11 cellular contexts compared by ENCODE assay signal in genomic region chr13:27797228-27797624, GRCh38. TPM values are rescaled to one million over a fixed set of nuclear protein-coding genes. Genes with fewer than 3 reads are reported as not detected.
DNase-seq lines count a peak whose midpoint lies in the region; ATAC-seq and TF ChIP-seq lines count a peak whose summit lies in the region.
"Had no signal": no experiment of that assay in that cellular context is flagged by ENCODE, and none has a peak within 500 bp of the region (broad histone marks: within the 10 kb centered on the region; RNA-seq: fewer than 3 reads in every experiment).

No MANE protein-coding gene starts in this region.

- no peak overlapping the region for H3K4me3 ChIP-seq in Caco-2 (ENCODE audit: low read depth, low read length)
- H3K4me3 ChIP-seq: thoracic aorta had no signal

- POLR2A ChIA-PET in Caco-2 (lab: Charles Lee), result interaction anchor here (0.5 kb wide), 1 partner anchor 546 kb away, joined by 3 read pairs; no protein-coding TSS in a partner anchor

- H3K36me3 Mint-ChIP-seq in Caco-2 (ENCODE audit: insufficient read depth, unreplicated experiment), result no peaks in the 10 kb centered on the region

- H3K4me3 Mint-ChIP-seq in Caco-2 (ENCODE audit: unreplicated experiment), result no peak overlapping the region

- H3K27me3 ChIP-seq in Caco-2 (replicated peaks; ENCODE audit: control insufficient read depth, insufficient read depth, low read length), result peaks cover 4% of the 10 kb centered on the region

- BruUV-seq in Caco-2 (replicated peaks; lab: Mats Ljungman, UMichigan), result no TSS peak

- TF ChIP-seq CTCF in Caco-2 (IDR thresholded peaks at IDR 0.05; ENCODE audit: insufficient read depth in 1 of 2, low read depth in 1 of 2, low read length in 1 of 2, severe bottlenecking in 1 of 2, unreplicated experiment in 1 of 2), result no peak

- H3K9me3 Mint-ChIP-seq in Caco-2 (ENCODE audit: unreplicated experiment), result no peaks in the 10 kb centered on the region

- H3K27ac Mint-ChIP-seq in Caco-2 (ENCODE audit: unreplicated experiment), result no peak overlapping the region

- peaks cover 32% of the 10 kb centered on the region for H3K27me3 Mint-ChIP-seq in Caco-2 (ENCODE audit: insufficient read depth, unreplicated experiment)

- intact Hi-C loops in Caco-2 (cut with micrococcal nuclease; ENCODE audit: unreplicated experiment), result no loop called here

- CTCF ChIA-PET in Caco-2 (lab: Charles Lee), result interaction anchor here (1.7 kb wide), 1 partner anchor 435 kb away, joined by 5 read pairs; no protein-coding TSS in a partner anchor

- H3K4me1 ChIP-seq in Caco-2, result peaks cover 8% of the 10 kb centered on the region

- ATAC-seq in GM21360 (IDR thresholded peaks at IDR 0.05; ENCODE audit: unreplicated experiment) (no peak), GM18867 (IDR thresholded peaks at IDR 0.05; ENCODE audit: unreplicated experiment) (no peak), HG03457 (IDR thresholded peaks at IDR 0.05; ENCODE audit: unreplicated experiment) (no peak)

- no peaks in the 10 kb centered on the region for H3K9me3 ChIP-seq in Caco-2
- H3K9me3 ChIP-seq: thoracic aorta had no signal

- no peaks in the 10 kb centered on the region for H3K36me3 ChIP-seq in Caco-2 (ENCODE audit: control insufficient read depth, insufficient read depth, low read length)
- H3K36me3 ChIP-seq: thoracic aorta had no signal

- peaks cover under 1% of the 10 kb centered on the region for H3K4me1 Mint-ChIP-seq in Caco-2 (ENCODE audit: low read depth, unreplicated experiment)

- DNase-seq in AG08395 (ENCODE audit: low spot score) (peak; percentile 33), HCEC 1CT (peak; percentile 32), astrocyte of the hippocampus (ENCODE audit: low read depth, low spot score) (peak; percentile 23), iPS-NIHi7 (ENCODE audit: extremely low spot score) (peak; percentile 83), Caco-2 (no peak)
- DNase-seq: effector CD4-positive, alpha-beta T cell had no signal

RNA-seq across cellular contexts. Expression of gene GSX1, which starts 4.9 kb away (rescaled TPM):
- not detected in 2 replicates for total RNA-seq in Caco-2 (2022)
- total RNA-seq: G401, thoracic aorta had no signal

Comparison
In these comparisons a context has a peak if more than half of its experiments do, and no peak if none do; other contexts are left out.
1. DNase-seq: peak in AG08395 (single experiment), HCEC 1CT (single experiment), astrocyte of the hippocampus (single experiment) and iPS-NIHi7 (single experiment); none in Caco-2 (0 of 2).